Comparison of ENCODE assay signal across 21 cellular contexts in the genomic region with DNA sequence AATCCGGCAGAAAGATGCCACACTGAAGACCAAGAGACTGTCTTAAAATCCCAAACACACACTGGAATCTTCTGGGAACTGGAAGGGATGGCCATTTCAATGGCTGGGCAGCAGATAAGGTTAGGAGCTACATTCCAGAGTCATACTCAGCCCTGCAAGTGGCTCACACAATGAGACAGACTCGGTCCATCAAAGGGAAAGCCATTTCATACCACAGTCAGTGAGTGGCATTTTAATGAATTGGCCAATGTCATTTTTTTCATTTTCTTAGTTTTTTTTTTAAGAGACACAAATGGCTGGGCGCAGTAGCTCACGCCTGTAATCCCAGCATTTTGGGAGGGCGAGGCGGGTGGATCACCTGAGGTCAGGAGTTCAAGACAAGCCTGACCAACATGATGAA. TPM values are rescaled to one million over a fixed set of nuclear protein-coding genes. Genes with fewer than 3 reads are reported as not detected.
DNase-seq lines count a peak whose midpoint lies in the region; ATAC-seq and TF ChIP-seq lines count a peak whose summit lies in the region.
"Had no signal": no experiment of that assay in that cellular context is flagged by ENCODE, and none has a peak within 500 bp of the region (broad histone marks: within the 10 kb centered on the region; RNA-seq: fewer than 3 reads in every experiment).

No MANE protein-coding gene starts in this region.

- no peak overlapping the region for H3K4me3 ChIP-seq in trophoblast cell (ENCODE audit: low read depth, low read length)
- H3K4me3 ChIP-seq in GM23338 = no peak overlapping the region
- H3K4me3 ChIP-seq in adrenal gland = no peak overlapping the region
- H3K4me3 ChIP-seq: A549; BLaER1 treated with 17β-estradiol and CSF1 and Interleukin-3, amounts not matched to agents 10 nM and 100 nM; GM12878 had no signal

- H3K27me3 Mint-ChIP-seq in WTC11 (ENCODE audit: low read depth) (no peaks in the 10 kb centered on the region), nephron progenitor cell (ENCODE audit: low read depth, poor library complexity) (peaks cover 3% of the 10 kb centered on the region), GM23338 (ENCODE audit: insufficient read depth, low read depth, poor library complexity) (peaks cover 5% of the 10 kb centered on the region)
- H3K27me3 Mint-ChIP-seq: B cell; CD4-positive, alpha-beta T cell had no signal

- TF ChIP-seq POLR2A in adrenal gland (IDR thresholded peaks at IDR 0.05) = no peak

- no CpG with 5 or more reads among the region's 6 CpGs for WGBS in trophoblast cell (ENCODE audit: extremely low coverage, insufficient coverage, insufficient read length)
- 95 to 98% (median 95%) methylated on average over 6 of the region's 6 CpGs for WGBS in adrenal gland, 4 donors

- H3K27ac ChIP-seq in trophoblast cell (ENCODE audit: low read depth, low read length) (no peak overlapping the region), GM23338 (ENCODE audit: low read depth) (no peak overlapping the region), adrenal gland (no peak overlapping the region)
- H3K27ac ChIP-seq: 22Rv1; A549; BLaER1 treated with 17β-estradiol and CSF1 and Interleukin-3, amounts not matched to agents 10 nM and 100 nM; C4-2B had no signal

- intact Hi-C loops in adrenal gland (cut with DNase I) = no loop called here

- no peak overlapping the region for H3K14ac ChIP-seq in trophoblast cell (ENCODE audit: low read length)

- H3K4me3 Mint-ChIP-seq in WTC11 = no peak overlapping the region
- no peak overlapping the region for H3K4me3 Mint-ChIP-seq in nephron progenitor cell
- no peak overlapping the region for H3K4me3 Mint-ChIP-seq in GM23338
- H3K4me3 Mint-ChIP-seq: B cell; CD4-positive, alpha-beta T cell; CD8-positive, alpha-beta T cell had no signal

- no peaks in the 10 kb centered on the region for H3K4me1 ChIP-seq in trophoblast cell (ENCODE audit: control insufficient read depth in 1 of 2, insufficient read depth in 2 of 2, low read length in 2 of 2)
- no peaks in the 10 kb centered on the region for H3K4me1 ChIP-seq in GM23338 (ENCODE audit: insufficient read depth)
- H3K4me1 ChIP-seq in adrenal gland (replicated peaks in 1 of 2) = no peaks in the 10 kb centered on the region
- H3K4me1 ChIP-seq: A549, Caco-2 had no signal

- peaks cover 4 to 7% of the 10 kb centered on the region in 2 experiments for H3K36me3 ChIP-seq in trophoblast cell (ENCODE audit: control insufficient read depth in 1 of 2, insufficient read depth in 2 of 2, low read length in 2 of 2)
- peaks cover 13% of the 10 kb centered on the region for H3K36me3 ChIP-seq in GM23338 (ENCODE audit: insufficient read depth)
- no peaks in the 10 kb centered on the region for H3K36me3 ChIP-seq in adrenal gland (replicated peaks in 1 of 2)

- H2AFZ ChIP-seq in trophoblast cell (ENCODE audit: insufficient read depth, low read length, poor library complexity) (no peak overlapping the region), GM23338 (no peak overlapping the region)

- no peak overlapping the region for H2BK5ac ChIP-seq in trophoblast cell (ENCODE audit: low read depth, low read length, poor library complexity)

- no peak overlapping the region for H2BK120ac ChIP-seq in trophoblast cell (ENCODE audit: insufficient read depth, low read length, poor library complexity)

- H3K18ac ChIP-seq in trophoblast cell (ENCODE audit: low read length) = no peak overlapping the region

- no peak overlapping the region for H4K12ac ChIP-seq in trophoblast cell (ENCODE audit: low read depth, low read length)

- no peaks in the 10 kb centered on the region for H3F3A ChIP-seq in GM23338 (replicated peaks; ENCODE audit: low read depth)

- no peak overlapping the region for H4K8ac ChIP-seq in trophoblast cell (ENCODE audit: low read depth, low read length)

- H2BK12ac ChIP-seq in trophoblast cell (ENCODE audit: low read length) = no peak overlapping the region

- no peaks in the 10 kb centered on the region for H3K9me3 Mint-ChIP-seq in WTC11
- no peaks in the 10 kb centered on the region for H3K9me3 Mint-ChIP-seq in nephron progenitor cell
- H3K9me3 Mint-ChIP-seq in GM23338 = no peaks in the 10 kb centered on the region
- H3K9me3 Mint-ChIP-seq: CD4-positive, alpha-beta T cell; CD8-positive, alpha-beta T cell had no signal

- H3K9me3 ChIP-seq in trophoblast cell (ENCODE audit: insufficient read depth, low read depth, low read length) (no peaks in the 10 kb centered on the region), adrenal gland (replicated peaks in 1 of 3) (no peaks in the 10 kb centered on the region)
- H3K9me3 ChIP-seq: A549; BLaER1 treated with 17β-estradiol and CSF1 and Interleukin-3, amounts not matched to agents 10 nM and 100 nM; Caco-2 had no signal

- no peak overlapping the region for H3K4ac ChIP-seq in trophoblast cell (ENCODE audit: low read depth, low read length)

- H4K91ac ChIP-seq in trophoblast cell (ENCODE audit: low read depth, low read length) = no peak overlapping the region

- no peaks in the 10 kb centered on the region for H3K79me2 ChIP-seq in trophoblast cell (ENCODE audit: control insufficient read depth, insufficient read depth, low read length, poor library complexity)
- peaks cover 7% of the 10 kb centered on the region for H3K79me2 ChIP-seq in GM23338 (replicated peaks; ENCODE audit: insufficient read depth)

- no peaks in the 10 kb centered on the region for H3K4me1 Mint-ChIP-seq in WTC11
- H3K4me1 Mint-ChIP-seq in nephron progenitor cell = peaks cover 21% of the 10 kb centered on the region
- no peaks in the 10 kb centered on the region for H3K4me1 Mint-ChIP-seq in GM23338
- H3K4me1 Mint-ChIP-seq: B cell had no signal

- TF ChIP-seq CTCF in WTC11 (IDR thresholded peaks at IDR 0.05) (no peak), nephron progenitor cell (IDR thresholded peaks at IDR 0.05) (no peak), GM23338 (conservative IDR thresholded peaks at IDR 0.05; ENCODE audit: low read depth in 2 of 2) (no peak), adrenal gland (IDR thresholded peaks at IDR 0.05) (no peak)

- H3K36me3 Mint-ChIP-seq in WTC11 (peaks cover 41% of the 10 kb centered on the region), nephron progenitor cell (ENCODE audit: low read depth) (peaks cover 55% of the 10 kb centered on the region), GM23338 (ENCODE audit: low read depth) (peaks cover 57% of the 10 kb centered on the region)
- H3K36me3 Mint-ChIP-seq: CD8-positive, alpha-beta T cell had no signal

- H3K27me3 ChIP-seq in trophoblast cell (ENCODE audit: insufficient read depth, low read length) (no peaks in the 10 kb centered on the region), GM23338 (ENCODE audit: insufficient read depth) (no peaks in the 10 kb centered on the region), adrenal gland (no peaks in the 10 kb centered on the region)
- H3K27me3 ChIP-seq: BLaER1 treated with 17β-estradiol and CSF1 and Interleukin-3, amounts not matched to agents 10 nM and 100 nM had no signal

- peaks cover 13% of the 10 kb centered on the region; the same call in 1 of the 2 replicates for H4K20me1 ChIP-seq in GM23338 (replicated peaks; ENCODE audit: insufficient read depth)

- no peak overlapping the region for H2AK5ac ChIP-seq in trophoblast cell (ENCODE audit: low read length)

- H3K27ac Mint-ChIP-seq in WTC11 = peak overlapping the region; percentile 77
- peak overlapping the region; percentile 30 for H3K27ac Mint-ChIP-seq in nephron progenitor cell
- H3K27ac Mint-ChIP-seq in GM23338 = no peak overlapping the region
- H3K27ac Mint-ChIP-seq: B cell; CD4-positive, alpha-beta T cell; CD8-positive, alpha-beta T cell had no signal

- POLR2A ChIA-PET in WTC11 (lab: Charles Lee) = no interaction called here

- no peak overlapping the region for H3K23ac ChIP-seq in trophoblast cell (ENCODE audit: low read length)

- no peaks in the 10 kb centered on the region for H3K79me1 ChIP-seq in trophoblast cell (ENCODE audit: low read length)

- ATAC-seq in WTC11 (no peak), GM23338 (no peak)
- ATAC-seq: A549; CD8-positive, alpha-beta T cell; GM12878 had no signal

- CTCF ChIA-PET in WTC11 (lab: Charles Lee) = no interaction called here

- no peaks in the 10 kb centered on the region for H3K9me2 ChIP-seq in GM23338 (ENCODE audit: insufficient read depth)

- DNase-seq in EH (ENCODE audit: low read depth) = peak; percentile 11
- no peak for DNase-seq in WTC11 (ENCODE audit: low spot score)
- DNase-seq in nephron progenitor cell = no peak
- DNase-seq in trophoblast cell = peak; percentile 46 to 92
- no peak for DNase-seq in GM23338 (ENCODE audit: low spot score)
- no peak for DNase-seq in iPS-NIHi7 (ENCODE audit: extremely low spot score)
- no peak for DNase-seq in adrenal gland
- DNase-seq: AML-193; Caco-2; Calu3; CD4-positive, alpha-beta T cell; CD8-positive, alpha-beta T cell; DMS79 treated with DMSO at 0.1 percent for 48 hours; EL; GDM1 had no signal

- no peak overlapping the region for H3K4me2 ChIP-seq in trophoblast cell (ENCODE audit: low read length)
- H3K4me2 ChIP-seq in GM23338 = no peak overlapping the region
- H3K4me2 ChIP-seq: A549; BLaER1 treated with 17β-estradiol and CSF1 and Interleukin-3, amounts not matched to agents 10 nM and 100 nM had no signal

- H3K9ac ChIP-seq in trophoblast cell (ENCODE audit: low read length) = no peak overlapping the region
- H3K9ac ChIP-seq: BLaER1 treated with 17β-estradiol and CSF1 and Interleukin-3, amounts not matched to agents 10 nM and 100 nM had no signal

TF ChIP-seq in WTC11, 78 proteins besides CTCF, POLR2A, EP300 and RAD21 (continues in another document):
- TF ChIP-seq, protein P1, sequence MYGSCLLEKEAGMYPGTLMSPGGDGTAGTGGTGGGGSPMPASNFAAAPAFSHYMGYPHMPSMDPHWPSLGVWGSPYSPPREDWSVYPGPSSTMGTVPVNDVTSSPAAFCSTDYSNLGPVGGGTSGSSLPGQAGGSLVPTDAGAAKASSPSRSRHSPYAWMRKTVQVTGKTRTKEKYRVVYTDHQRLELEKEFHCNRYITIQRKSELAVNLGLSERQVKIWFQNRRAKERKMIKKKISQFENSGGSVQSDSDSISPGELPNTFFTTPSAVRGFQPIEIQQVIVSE (CRISPR knock-in tag; IDR thresholded peaks at IDR 0.05; ENCODE audit: borderline replicate concordance) = no peak

TF ChIP-seq in GM23338, 12 proteins besides CTCF, POLR2A, EP300 and RAD21 (continues in another document):
- TF ChIP-seq ZNF331 (CRISPR knock-in tag; IDR thresholded peaks at IDR 0.05; ENCODE audit: low read depth) (no peak), JUNB (IDR thresholded peaks at IDR 0.05; ENCODE audit: unreplicated experiment) (no peak), ZNF114 (CRISPR knock-in tag; IDR thresholded peaks at IDR 0.05) (no peak), CREB1 (CRISPR knock-in tag; IDR thresholded peaks at IDR 0.05; ENCODE audit: low read depth) (no peak), EZH2phosphoT487 (IDR thresholded peaks at IDR 0.05; ENCODE audit: unreplicated experiment) (no peak), NANOG (IDR thresholded peaks at IDR 0.05; ENCODE audit: borderline replicate concordance) (no peak), STAT1 (IDR thresholded peaks at IDR 0.05; ENCODE audit: unreplicated experiment) (no peak)

RNA-seq across cellular contexts. Expression of a gene that starts 17.9 kb away (rescaled TPM):
- total RNA-seq in WTC11 (2021) (61.6 to 65.4 TPM (median 62.0 TPM) in 3 replicates), adrenal gland (10 to 100 TPM in 7 of 8 donors, 1 to 10 TPM in 1; 4.3 to 65.9 (median 19.8) TPM)
- polyA plus RNA-seq in trophoblast cell (2013) = 11.0 and 13.0 TPM in 2 replicates
- total RNA-seq in GM23338 (2014; rRNA removed; shearing (Covaris generic)) = 34.9 and 47.8 TPM in 2 replicates
- polyA plus RNA-seq in GM23338 (2016; fragmentation: Nextera tagmentation; extraction: Ambion mirVana) (9.7 and 9.9 TPM in 2 replicates), adrenal gland (10 to 100 TPM in 2 of 3 donors, 1 to 10 TPM in 1; 5.9 to 24.9 (median 13.3) TPM)

Comparison
In these comparisons a context has a peak if more than half of its experiments do, and no peak if none do; other contexts are left out.
1. DNase-seq: peak in EH (single experiment) and trophoblast cell (2 of 2); none in WTC11 (single experiment), nephron progenitor cell (single experiment), GM23338 (single experiment), iPS-NIHi7 (single experiment) and adrenal gland (0 of 7).